In the genomic region with DNA sequence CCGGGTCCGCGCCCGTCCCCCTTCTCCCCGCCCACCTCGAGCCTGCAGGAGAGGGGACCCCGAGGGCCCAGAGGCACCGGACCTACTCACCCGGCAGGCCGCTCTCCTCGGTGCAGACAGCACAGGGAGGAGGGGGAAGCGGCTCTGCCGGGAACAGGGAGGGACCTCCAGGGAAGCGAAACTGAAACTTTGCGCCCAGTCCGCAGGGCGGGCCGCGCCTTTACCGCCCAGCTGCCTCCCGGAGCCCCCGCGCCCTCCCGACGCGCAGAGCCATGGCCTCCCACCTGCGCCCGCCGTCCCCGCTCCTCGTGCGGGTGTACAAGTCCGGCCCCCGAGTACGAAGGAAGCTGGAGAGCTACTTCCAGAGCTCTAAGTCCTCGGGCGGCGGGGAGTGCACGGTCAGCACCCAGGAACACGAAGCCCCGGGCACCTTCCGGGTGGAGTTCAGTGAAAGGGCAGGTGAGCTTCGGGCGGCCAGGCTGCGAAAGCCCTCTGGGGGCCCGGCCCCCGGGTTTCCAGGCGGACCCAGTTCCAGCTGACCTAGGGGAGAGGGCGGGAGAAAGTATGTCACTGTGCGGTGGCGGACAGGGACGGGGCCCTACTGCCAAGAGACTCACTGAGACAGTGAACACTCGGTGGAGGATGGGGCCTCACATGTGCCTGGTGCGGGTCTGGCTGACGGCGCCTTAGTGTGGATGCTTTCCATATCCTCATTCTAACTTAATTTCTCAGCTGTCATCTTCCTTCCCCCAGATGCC, we compare ENCODE assay signal across 1 cellular context.
TF ChIP-seq lines count a peak whose summit lies in the region.

A gene (plus strand): TSS at position 184 of the 758 bp plus-strand sequence. CDS start 89 bp downstream, at position 273.
A gene (minus strand): TSS at position 146 of the 758 bp plus-strand sequence. CDS start 4,680 bp downstream, outside the sequence.

TF ChIP-seq in HepG2, 621 proteins besides CTCF, POLR2A, EP300 and RAD21 (continued from another document and continues in another):
- TF ChIP-seq, protein P1, sequence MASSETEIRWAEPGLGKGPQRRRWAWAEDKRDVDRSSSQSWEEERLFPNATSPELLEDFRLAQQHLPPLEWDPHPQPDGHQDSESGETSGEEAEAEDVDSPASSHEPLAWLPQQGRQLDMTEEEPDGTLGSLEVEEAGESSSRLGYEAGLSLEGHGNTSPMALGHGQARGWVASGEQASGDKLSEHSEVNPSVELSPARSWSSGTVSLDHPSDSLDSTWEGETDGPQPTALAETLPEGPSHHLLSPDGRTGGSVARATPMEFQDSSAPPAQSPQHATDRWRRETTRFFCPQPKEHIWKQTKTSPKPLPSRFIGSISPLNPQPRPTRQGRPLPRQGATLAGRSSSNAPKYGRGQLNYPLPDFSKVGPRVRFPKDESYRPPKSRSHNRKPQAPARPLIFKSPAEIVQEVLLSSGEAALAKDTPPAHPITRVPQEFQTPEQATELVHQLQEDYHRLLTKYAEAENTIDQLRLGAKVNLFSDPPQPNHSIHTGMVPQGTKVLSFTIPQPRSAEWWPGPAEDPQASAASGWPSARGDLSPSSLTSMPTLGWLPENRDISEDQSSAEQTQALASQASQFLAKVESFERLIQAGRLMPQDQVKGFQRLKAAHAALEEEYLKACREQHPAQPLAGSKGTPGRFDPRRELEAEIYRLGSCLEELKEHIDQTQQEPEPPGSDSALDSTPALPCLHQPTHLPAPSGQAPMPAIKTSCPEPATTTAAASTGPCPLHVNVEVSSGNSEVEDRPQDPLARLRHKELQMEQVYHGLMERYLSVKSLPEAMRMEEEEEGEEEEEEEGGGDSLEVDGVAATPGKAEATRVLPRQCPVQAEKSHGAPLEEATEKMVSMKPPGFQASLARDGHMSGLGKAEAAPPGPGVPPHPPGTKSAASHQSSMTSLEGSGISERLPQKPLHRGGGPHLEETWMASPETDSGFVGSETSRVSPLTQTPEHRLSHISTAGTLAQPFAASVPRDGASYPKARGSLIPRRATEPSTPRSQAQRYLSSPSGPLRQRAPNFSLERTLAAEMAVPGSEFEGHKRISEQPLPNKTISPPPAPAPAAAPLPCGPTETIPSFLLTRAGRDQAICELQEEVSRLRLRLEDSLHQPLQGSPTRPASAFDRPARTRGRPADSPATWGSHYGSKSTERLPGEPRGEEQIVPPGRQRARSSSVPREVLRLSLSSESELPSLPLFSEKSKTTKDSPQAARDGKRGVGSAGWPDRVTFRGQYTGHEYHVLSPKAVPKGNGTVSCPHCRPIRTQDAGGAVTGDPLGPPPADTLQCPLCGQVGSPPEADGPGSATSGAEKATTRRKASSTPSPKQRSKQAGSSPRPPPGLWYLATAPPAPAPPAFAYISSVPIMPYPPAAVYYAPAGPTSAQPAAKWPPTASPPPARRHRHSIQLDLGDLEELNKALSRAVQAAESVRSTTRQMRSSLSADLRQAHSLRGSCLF (CRISPR knock-in tag; IDR thresholded peaks at IDR 0.05; ENCODE audit: borderline replicate concordance), result 0 out of 2 replicates have a peak, but pooled peaks have one; percentile 27
- TF ChIP-seq, protein P2, sequence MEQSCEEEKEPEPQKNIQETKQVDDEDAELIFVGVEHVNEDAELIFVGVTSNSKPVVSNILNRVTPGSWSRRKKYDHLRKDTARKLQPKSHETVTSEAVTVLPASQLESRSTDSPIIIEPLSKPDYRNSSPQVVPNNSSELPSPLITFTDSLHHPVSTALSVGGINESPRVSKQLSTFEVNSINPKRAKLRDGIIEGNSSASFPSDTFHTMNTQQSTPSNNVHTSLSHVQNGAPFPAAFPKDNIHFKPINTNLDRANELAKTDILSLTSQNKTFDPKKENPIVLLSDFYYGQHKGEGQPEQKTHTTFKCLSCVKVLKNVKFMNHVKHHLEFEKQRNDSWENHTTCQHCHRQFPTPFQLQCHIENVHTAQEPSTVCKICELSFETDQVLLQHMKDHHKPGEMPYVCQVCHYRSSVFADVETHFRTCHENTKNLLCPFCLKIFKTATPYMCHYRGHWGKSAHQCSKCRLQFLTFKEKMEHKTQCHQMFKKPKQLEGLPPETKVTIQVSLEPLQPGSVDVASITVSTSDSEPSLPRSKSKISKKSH (CRISPR knock-in tag; IDR thresholded peaks at IDR 0.05; ENCODE audit: borderline replicate concordance), result peak; percentile 95
- TF ChIP-seq HOXA3 (CRISPR knock-in tag; IDR thresholded peaks at IDR 0.05) (peak; percentile 62), ZC3H4 (CRISPR knock-in tag; IDR thresholded peaks at IDR 0.05; ENCODE audit: borderline replicate concordance) (no peak), CENPT (CRISPR knock-in tag; IDR thresholded peaks at IDR 0.05; ENCODE audit: low read depth) (no peak), ZNF652 (CRISPR knock-in tag; IDR thresholded peaks at IDR 0.05; ENCODE audit: borderline replicate concordance, low read depth) (no peak), TCF7 (IDR thresholded peaks at IDR 0.05; ENCODE audit: low read depth) (no peak), ZBTB3 (CRISPR knock-in tag; IDR thresholded peaks at IDR 0.05; ENCODE audit: borderline replicate concordance, low read depth) (peak; percentile 26; the same call in 1 of the 2 replicates), SSRP1 (CRISPR knock-in tag; IDR thresholded peaks at IDR 0.05) (no peak), ZNF589 (CRISPR knock-in tag; conservative IDR thresholded peaks at IDR 0.05) (no peak), KMT2A (CRISPR knock-in tag; IDR thresholded peaks at IDR 0.05) (peak; percentile 98), KAT2B (IDR thresholded peaks at IDR 0.05; ENCODE audit: borderline replicate concordance, low read depth, low read length) (no peak), CBX5 (CRISPR knock-in tag; IDR thresholded peaks at IDR 0.05; ENCODE audit: borderline replicate concordance) (0 out of 2 replicates have a peak, but pooled peaks have one; percentile 60), ZNF501 (CRISPR knock-in tag; IDR thresholded peaks at IDR 0.05) (peak; percentile 81; the same call in 1 of the 2 replicates), EZH2 (conservative IDR thresholded peaks at IDR 0.05; ENCODE audit: low read depth, low read length) (no peak), ESRRA (CRISPR knock-in tag; IDR thresholded peaks at IDR 0.05; ENCODE audit: low read depth) (peak; percentile 66; the same call in 1 of the 2 replicates)
- TF ChIP-seq, protein P3, sequence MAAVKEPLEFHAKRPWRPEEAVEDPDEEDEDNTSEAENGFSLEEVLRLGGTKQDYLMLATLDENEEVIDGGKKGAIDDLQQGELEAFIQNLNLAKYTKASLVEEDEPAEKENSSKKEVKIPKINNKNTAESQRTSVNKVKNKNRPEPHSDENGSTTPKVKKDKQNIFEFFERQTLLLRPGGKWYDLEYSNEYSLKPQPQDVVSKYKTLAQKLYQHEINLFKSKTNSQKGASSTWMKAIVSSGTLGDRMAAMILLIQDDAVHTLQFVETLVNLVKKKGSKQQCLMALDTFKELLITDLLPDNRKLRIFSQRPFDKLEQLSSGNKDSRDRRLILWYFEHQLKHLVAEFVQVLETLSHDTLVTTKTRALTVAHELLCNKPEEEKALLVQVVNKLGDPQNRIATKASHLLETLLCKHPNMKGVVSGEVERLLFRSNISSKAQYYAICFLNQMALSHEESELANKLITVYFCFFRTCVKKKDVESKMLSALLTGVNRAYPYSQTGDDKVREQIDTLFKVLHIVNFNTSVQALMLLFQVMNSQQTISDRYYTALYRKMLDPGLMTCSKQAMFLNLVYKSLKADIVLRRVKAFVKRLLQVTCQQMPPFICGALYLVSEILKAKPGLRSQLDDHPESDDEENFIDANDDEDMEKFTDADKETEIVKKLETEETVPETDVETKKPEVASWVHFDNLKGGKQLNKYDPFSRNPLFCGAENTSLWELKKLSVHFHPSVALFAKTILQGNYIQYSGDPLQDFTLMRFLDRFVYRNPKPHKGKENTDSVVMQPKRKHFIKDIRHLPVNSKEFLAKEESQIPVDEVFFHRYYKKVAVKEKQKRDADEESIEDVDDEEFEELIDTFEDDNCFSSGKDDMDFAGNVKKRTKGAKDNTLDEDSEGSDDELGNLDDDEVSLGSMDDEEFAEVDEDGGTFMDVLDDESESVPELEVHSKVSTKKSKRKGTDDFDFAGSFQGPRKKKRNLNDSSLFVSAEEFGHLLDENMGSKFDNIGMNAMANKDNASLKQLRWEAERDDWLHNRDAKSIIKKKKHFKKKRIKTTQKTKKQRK (IDR thresholded peaks at IDR 0.05; ENCODE audit: low read length), result no peak
- TF ChIP-seq, protein P4, sequence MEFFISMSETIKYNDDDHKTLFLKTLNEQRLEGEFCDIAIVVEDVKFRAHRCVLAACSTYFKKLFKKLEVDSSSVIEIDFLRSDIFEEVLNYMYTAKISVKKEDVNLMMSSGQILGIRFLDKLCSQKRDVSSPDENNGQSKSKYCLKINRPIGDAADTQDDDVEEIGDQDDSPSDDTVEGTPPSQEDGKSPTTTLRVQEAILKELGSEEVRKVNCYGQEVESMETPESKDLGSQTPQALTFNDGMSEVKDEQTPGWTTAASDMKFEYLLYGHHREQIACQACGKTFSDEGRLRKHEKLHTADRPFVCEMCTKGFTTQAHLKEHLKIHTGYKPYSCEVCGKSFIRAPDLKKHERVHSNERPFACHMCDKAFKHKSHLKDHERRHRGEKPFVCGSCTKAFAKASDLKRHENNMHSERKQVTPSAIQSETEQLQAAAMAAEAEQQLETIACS (CRISPR knock-in tag; IDR thresholded peaks at IDR 0.05), result no peak
- TF ChIP-seq, protein P5, sequence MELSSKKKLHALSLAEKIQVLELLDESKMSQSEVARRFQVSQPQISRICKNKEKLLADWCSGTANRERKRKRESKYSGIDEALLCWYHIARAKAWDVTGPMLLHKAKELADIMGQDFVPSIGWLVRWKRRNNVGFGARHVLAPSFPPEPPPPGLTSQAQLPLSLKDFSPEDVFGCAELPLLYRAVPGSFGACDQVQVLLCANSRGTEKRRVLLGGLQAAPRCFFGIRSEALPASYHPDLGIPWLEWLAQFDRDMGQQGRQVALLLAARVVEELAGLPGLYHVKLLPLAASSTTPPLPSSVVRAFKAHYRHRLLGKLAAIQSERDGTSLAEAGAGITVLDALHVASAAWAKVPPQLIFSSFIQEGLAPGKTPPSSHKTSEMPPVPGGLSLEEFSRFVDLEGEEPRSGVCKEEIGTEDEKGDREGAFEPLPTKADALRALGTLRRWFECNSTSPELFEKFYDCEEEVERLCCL (CRISPR knock-in tag; IDR thresholded peaks at IDR 0.05; ENCODE audit: borderline replicate concordance), result no peak
- TF ChIP-seq, protein P6, sequence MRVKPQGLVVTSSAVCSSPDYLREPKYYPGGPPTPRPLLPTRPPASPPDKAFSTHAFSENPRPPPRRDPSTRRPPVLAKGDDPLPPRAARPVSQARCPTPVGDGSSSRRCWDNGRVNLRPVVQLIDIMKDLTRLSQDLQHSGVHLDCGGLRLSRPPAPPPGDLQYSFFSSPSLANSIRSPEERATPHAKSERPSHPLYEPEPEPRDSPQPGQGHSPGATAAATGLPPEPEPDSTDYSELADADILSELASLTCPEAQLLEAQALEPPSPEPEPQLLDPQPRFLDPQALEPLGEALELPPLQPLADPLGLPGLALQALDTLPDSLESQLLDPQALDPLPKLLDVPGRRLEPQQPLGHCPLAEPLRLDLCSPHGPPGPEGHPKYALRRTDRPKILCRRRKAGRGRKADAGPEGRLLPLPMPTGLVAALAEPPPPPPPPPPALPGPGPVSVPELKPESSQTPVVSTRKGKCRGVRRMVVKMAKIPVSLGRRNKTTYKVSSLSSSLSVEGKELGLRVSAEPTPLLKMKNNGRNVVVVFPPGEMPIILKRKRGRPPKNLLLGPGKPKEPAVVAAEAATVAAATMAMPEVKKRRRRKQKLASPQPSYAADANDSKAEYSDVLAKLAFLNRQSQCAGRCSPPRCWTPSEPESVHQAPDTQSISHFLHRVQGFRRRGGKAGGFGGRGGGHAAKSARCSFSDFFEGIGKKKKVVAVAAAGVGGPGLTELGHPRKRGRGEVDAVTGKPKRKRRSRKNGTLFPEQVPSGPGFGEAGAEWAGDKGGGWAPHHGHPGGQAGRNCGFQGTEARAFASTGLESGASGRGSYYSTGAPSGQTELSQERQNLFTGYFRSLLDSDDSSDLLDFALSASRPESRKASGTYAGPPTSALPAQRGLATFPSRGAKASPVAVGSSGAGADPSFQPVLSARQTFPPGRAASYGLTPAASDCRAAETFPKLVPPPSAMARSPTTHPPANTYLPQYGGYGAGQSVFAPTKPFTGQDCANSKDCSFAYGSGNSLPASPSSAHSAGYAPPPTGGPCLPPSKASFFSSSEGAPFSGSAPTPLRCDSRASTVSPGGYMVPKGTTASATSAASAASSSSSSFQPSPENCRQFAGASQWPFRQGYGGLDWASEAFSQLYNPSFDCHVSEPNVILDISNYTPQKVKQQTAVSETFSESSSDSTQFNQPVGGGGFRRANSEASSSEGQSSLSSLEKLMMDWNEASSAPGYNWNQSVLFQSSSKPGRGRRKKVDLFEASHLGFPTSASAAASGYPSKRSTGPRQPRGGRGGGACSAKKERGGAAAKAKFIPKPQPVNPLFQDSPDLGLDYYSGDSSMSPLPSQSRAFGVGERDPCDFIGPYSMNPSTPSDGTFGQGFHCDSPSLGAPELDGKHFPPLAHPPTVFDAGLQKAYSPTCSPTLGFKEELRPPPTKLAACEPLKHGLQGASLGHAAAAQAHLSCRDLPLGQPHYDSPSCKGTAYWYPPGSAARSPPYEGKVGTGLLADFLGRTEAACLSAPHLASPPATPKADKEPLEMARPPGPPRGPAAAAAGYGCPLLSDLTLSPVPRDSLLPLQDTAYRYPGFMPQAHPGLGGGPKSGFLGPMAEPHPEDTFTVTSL (CRISPR knock-in tag; IDR thresholded peaks at IDR 0.05; ENCODE audit: borderline replicate concordance), result peak; percentile 19; the same call in 1 of the 2 replicates
- TF ChIP-seq, protein P7, sequence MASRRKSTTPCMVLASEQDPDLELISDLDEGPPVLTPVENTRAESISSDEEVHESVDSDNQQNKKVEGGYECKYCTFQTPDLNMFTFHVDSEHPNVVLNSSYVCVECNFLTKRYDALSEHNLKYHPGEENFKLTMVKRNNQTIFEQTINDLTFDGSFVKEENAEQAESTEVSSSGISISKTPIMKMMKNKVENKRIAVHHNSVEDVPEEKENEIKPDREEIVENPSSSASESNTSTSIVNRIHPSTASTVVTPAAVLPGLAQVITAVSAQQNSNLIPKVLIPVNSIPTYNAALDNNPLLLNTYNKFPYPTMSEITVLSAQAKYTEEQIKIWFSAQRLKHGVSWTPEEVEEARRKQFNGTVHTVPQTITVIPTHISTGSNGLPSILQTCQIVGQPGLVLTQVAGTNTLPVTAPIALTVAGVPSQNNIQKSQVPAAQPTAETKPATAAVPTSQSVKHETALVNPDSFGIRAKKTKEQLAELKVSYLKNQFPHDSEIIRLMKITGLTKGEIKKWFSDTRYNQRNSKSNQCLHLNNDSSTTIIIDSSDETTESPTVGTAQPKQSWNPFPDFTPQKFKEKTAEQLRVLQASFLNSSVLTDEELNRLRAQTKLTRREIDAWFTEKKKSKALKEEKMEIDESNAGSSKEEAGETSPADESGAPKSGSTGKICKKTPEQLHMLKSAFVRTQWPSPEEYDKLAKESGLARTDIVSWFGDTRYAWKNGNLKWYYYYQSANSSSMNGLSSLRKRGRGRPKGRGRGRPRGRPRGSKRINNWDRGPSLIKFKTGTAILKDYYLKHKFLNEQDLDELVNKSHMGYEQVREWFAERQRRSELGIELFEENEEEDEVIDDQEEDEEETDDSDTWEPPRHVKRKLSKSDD (CRISPR knock-in tag; IDR thresholded peaks at IDR 0.05; ENCODE audit: low read depth), result no peak
- TF ChIP-seq, protein P8, sequence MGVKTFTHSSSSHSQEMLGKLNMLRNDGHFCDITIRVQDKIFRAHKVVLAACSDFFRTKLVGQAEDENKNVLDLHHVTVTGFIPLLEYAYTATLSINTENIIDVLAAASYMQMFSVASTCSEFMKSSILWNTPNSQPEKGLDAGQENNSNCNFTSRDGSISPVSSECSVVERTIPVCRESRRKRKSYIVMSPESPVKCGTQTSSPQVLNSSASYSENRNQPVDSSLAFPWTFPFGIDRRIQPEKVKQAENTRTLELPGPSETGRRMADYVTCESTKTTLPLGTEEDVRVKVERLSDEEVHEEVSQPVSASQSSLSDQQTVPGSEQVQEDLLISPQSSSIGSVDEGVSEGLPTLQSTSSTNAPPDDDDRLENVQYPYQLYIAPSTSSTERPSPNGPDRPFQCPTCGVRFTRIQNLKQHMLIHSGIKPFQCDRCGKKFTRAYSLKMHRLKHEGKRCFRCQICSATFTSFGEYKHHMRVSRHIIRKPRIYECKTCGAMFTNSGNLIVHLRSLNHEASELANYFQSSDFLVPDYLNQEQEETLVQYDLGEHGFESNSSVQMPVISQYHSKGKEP (CRISPR knock-in tag; IDR thresholded peaks at IDR 0.05), result no peak
